Comparison of ENCODE assay signal across 22 cellular contexts in the genomic region with DNA sequence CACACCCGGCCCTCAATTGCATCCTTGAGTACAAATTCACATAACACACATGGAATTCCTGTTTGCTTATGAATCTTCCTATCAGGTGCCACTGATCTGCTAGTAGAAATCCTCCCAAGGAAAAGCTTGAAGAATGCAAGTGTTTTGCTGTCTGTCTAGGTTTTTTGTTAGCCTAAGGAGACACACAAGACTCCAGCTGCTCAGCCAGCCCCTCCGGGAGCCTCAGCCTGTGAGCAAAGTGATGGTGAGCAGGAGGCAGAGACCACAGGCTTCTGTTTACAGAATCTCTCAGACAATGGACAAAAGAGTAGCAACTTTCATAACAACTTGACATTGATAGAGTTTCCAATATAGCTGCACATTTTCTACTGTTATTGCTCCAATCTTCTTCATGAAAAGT. TPM values are rescaled to one million over a fixed set of nuclear protein-coding genes. Genes with fewer than 3 reads are reported as not detected.
DNase-seq lines count a peak whose midpoint lies in the region; ATAC-seq, FAIRE-seq and TF ChIP-seq lines count a peak whose summit lies in the region.
"Had no signal": no experiment of that assay in that cellular context is flagged by ENCODE, and none has a peak within 500 bp of the region (broad histone marks: within the 10 kb centered on the region; RNA-seq: fewer than 3 reads in every experiment).

No MANE protein-coding gene starts in this region.

- H3K36me3 Mint-ChIP-seq in natural killer cell = no peaks in the 10 kb centered on the region

- BruUV-seq in HepG2 (replicated peaks; lab: Mats Ljungman, UMichigan) = no TSS peak

- no peaks in the 10 kb centered on the region for H3K9me3 Mint-ChIP-seq in natural killer cell

- H3K9ac ChIP-seq in HepG2 (ENCODE audit: insufficient read depth, low read depth, low read length) = no peak overlapping the region

- peaks cover 11 to 12% of the 10 kb centered on the region in 2 donors for H3K27me3 Mint-ChIP-seq in natural killer cell (ENCODE audit: low read depth in 2 of 2)

- H3K36me3 ChIP-seq in HepG2 (replicated peaks in 1 of 2; ENCODE audit: control insufficient read depth in 1 of 2, insufficient read depth in 2 of 2, low read length in 2 of 2) (no peaks in the 10 kb centered on the region), right lobe of liver (no peaks in the 10 kb centered on the region)
- H3K36me3 ChIP-seq: MG63 had no signal

- no peak overlapping the region for H3K27ac Mint-ChIP-seq in natural killer cell

- H3K27ac ChIP-seq in HepG2 (ENCODE audit: extremely low read length, insufficient read depth, low read length) (no peak overlapping the region), right lobe of liver (no peak overlapping the region)
- H3K27ac ChIP-seq: RWPE1 had no signal

- in situ Hi-C loops in HepG2 (cut with HindIII; ENCODE audit: extremely low pct_ligation_motif_present, low pct_unique_long_range_greater_than_20kb) = no loop called here

- TF ChIP-seq POLR2A in HepG2 (IDR thresholded peaks at IDR 0.05; ENCODE audit: insufficient read depth in 1 of 2, low read depth in 2 of 2, low read length in 2 of 2) (no peak), right lobe of liver (IDR thresholded peaks at IDR 0.05) (no peak)

- no peaks in the 10 kb centered on the region for H3K4me1 Mint-ChIP-seq in natural killer cell

- no peak for TF ChIP-seq CTCF in HepG2 (CRISPR knock-in tag; IDR thresholded peaks at IDR 0.05)
- no peak for TF ChIP-seq CTCF in right lobe of liver (IDR thresholded peaks at IDR 0.05)
- no peak for TF ChIP-seq CTCF in natural killer cell (IDR thresholded peaks at IDR 0.05)

- ATAC-seq in HepG2 (peak; percentile 78), right lobe of liver (no peak), sciatic nerve (peak; percentile 64), natural killer cell (no peak), GM21528 (IDR thresholded peaks at IDR 0.05; ENCODE audit: low FRiP score, unreplicated experiment) (no peak)

- TF ChIP-seq EP300 in HepG2 (IDR thresholded peaks at IDR 0.05; ENCODE audit: low read depth in 2 of 2, low read length in 2 of 2) (0 out of 4 replicates have a peak, but pooled peaks of 1 of the 2 experiments have one; percentile 8), HepG2 (CRISPR knock-in tag; IDR thresholded peaks at IDR 0.05; ENCODE audit: borderline replicate concordance) (no peak)

- DNase-seq in HepG2 (ENCODE audit: low spot score) = no peak
- DNase-seq in right lobe of liver = no peak
- peak; percentile 25 for DNase-seq in LHCN-M2 (ENCODE audit: low read depth)
- DNase-seq in amniotic epithelial cell (ENCODE audit: low read depth) = peak; percentile 53
- DNase-seq in sciatic nerve (ENCODE audit: low spot score) = no peak
- no peak for DNase-seq in natural killer cell
- no peak for DNase-seq in NCI-H146 (lab: John Stamatoyannopoulos, UW)
- DNase-seq: DMS53, GDM1, Kasumi-1, MG63, NCI-H1417, NCI-H187 treated with DMSO at 0.1 percent for 48 hours, NCI-H2107, SHP77 treated with DMSO at 0.1 percent for 48 hours had no signal

- POLR2A ChIA-PET in HepG2 (lab: Yijun Ruan, JAX) = no interaction called here

- FAIRE-seq in HepG2 (lab: Jason Lieb, UNC) = no peak
- FAIRE-seq: D721Med, GM18507 had no signal

- peaks cover 33% of the 10 kb centered on the region for H3K4me1 ChIP-seq in HepG2 (ENCODE audit: insufficient read depth, low read length)
- H3K4me1 ChIP-seq in right lobe of liver = no peaks in the 10 kb centered on the region

- H4K20me1 ChIP-seq in HepG2 (ENCODE audit: insufficient read depth, low read length) = no peaks in the 10 kb centered on the region

- TF ChIP-seq RAD21 in HepG2 (CRISPR knock-in tag; IDR thresholded peaks at IDR 0.05) = no peak

- no peaks in the 10 kb centered on the region for H3K9me3 ChIP-seq in HepG2 (ENCODE audit: low read length)
- H3K9me3 ChIP-seq in right lobe of liver = no peaks in the 10 kb centered on the region
- H3K9me3 ChIP-seq: MG63 had no signal

- WGBS in HepG2 (ENCODE audit: low lambda C conversion rate) = 4% methylated on average over 2 of the region's 2 CpGs
- WGBS in right lobe of liver (ENCODE audit: insufficient coverage, low coverage, low lambda C conversion rate, missing lambda C conversion rate) = 92% methylated on average over 2 of the region's 2 CpGs

- no peaks in the 10 kb centered on the region; a peak in 1 of 5 replicates for H3K27me3 ChIP-seq in HepG2 (ENCODE audit: control insufficient read depth in 1 of 2, insufficient read depth in 2 of 2, low read length in 2 of 2)
- no peaks in the 10 kb centered on the region for H3K27me3 ChIP-seq in right lobe of liver
- H3K27me3 ChIP-seq: MG63 had no signal

- H3K4me2 ChIP-seq in HepG2 (ENCODE audit: low read depth, low read length) = peak overlapping the region; percentile 40; the same call in 1 of the 2 replicates

- H3K4me3 Mint-ChIP-seq in natural killer cell = no peak overlapping the region

- intact Hi-C loops in HepG2 (cut with micrococcal nuclease; ENCODE audit: unreplicated experiment) = no loop called here
- intact Hi-C loops in right lobe of liver (cut with DNase I) = no loop called here
- intact Hi-C loops in sciatic nerve (cut with DNase I) = no loop called here
- intact Hi-C loops in natural killer cell (cut with micrococcal nuclease) = no loop called here

- H3K79me2 ChIP-seq in HepG2 (ENCODE audit: insufficient read depth, low read length) = no peaks in the 10 kb centered on the region

- no peak overlapping the region for H2AFZ ChIP-seq in HepG2 (ENCODE audit: low read length)

- H3K4me3 ChIP-seq in HepG2 (replicated peaks in 1 of 3; ENCODE audit: insufficient read depth in 1 of 3, low read depth in 2 of 3, low read length in 3 of 3) = 0 out of 6 replicates have a peak overlapping the region, but pooled peaks of 1 of the 3 experiments have one; percentile 11
- no peak overlapping the region for H3K4me3 ChIP-seq in right lobe of liver
- H3K4me3 ChIP-seq: MG63 had no signal

- CTCF ChIA-PET in HepG2 (lab: Yijun Ruan, JAX; ENCODE audit: low intra/inter-chr PET ratio, low total read pairs) = no interaction called here

RNA-seq across cellular contexts. Expression of a gene that starts 18.4 kb away (rescaled TPM):
- total RNA-seq in HepG2 (2016; rRNA removed; fragmentation: Illumina TruSeq; extraction: Trizol) = 18.5 and 24.4 TPM in 2 replicates
- 6.7 and 7.1 TPM in 2 replicates for total RNA-seq in HepG2 (2016; cell fraction: cytosol; rRNA removed; fragmentation: Illumina TruSeq; extraction: Trizol; ENCODE audit: low read depth)
- total RNA-seq in HepG2 (2016; cell fraction: insoluble cytoplasmic fraction; rRNA removed; fragmentation: Illumina TruSeq; extraction: Trizol) = 17.8 and 22.1 TPM in 2 replicates
- 8.8 and 9.9 TPM in 2 replicates for total RNA-seq in HepG2 (2016; cell fraction: membrane; rRNA removed; fragmentation: Illumina TruSeq; extraction: Trizol)
- 36.9 and 39.8 TPM in 2 replicates for total RNA-seq in HepG2 (2016; cell fraction: nucleus; rRNA removed; fragmentation: Illumina TruSeq; extraction: Trizol)
- polyA plus RNA-seq in HepG2 (2011; rRNA removed) = 20.1 and 21.5 TPM in 2 replicates
- 13.2 and 17.7 TPM in 2 replicates for polyA plus RNA-seq in HepG2 (2011; cell fraction: cytosol; rRNA removed)
- polyA plus RNA-seq in HepG2 (2011; cell fraction: nucleus; rRNA removed) = 19.1 and 22.8 TPM in 2 replicates
- polyA plus RNA-seq in HepG2 (2012) = 14.6 and 15.5 TPM in 2 replicates
- polyA plus RNA-seq in HepG2 (2016; cell fraction: cytosol; fragmentation: Illumina TruSeq; extraction: Trizol; ENCODE audit: low read depth) = 1.4 and 1.8 TPM in 2 replicates
- 21.7 and 25.8 TPM in 2 replicates for polyA plus RNA-seq in HepG2 (2016; cell fraction: insoluble cytoplasmic fraction; fragmentation: Illumina TruSeq; extraction: Trizol; ENCODE audit: low read depth)
- 3.4 and 3.7 TPM in 2 replicates for polyA plus RNA-seq in HepG2 (2016; cell fraction: membrane; fragmentation: Illumina TruSeq; extraction: Trizol; ENCODE audit: low read depth)
- polyA plus RNA-seq in HepG2 (2016; cell fraction: nucleus; fragmentation: Illumina TruSeq; extraction: Trizol; ENCODE audit: insufficient read depth, low read depth) = 26.4 and 28.3 TPM in 2 replicates
- polyA minus RNA-seq in HepG2 (2011; rRNA and poly(A)+ RNA removed; ENCODE audit: low replicate concordance) = 19.6 and 43.9 TPM in 2 replicates
- 24.9 and 27.4 TPM in 2 replicates for polyA minus RNA-seq in HepG2 (2011; cell fraction: cytosol; rRNA and poly(A)+ RNA removed)
- 52.5 and 53.8 TPM in 2 replicates for polyA minus RNA-seq in HepG2 (2011; cell fraction: nucleus; rRNA and poly(A)+ RNA removed)
- 10 to 100 TPM; 11.7 to 23.0 (median 18.7) TPM for total RNA-seq in right lobe of liver
- total RNA-seq in LHCN-M2 (2014; rRNA removed) = 24.0 and 26.8 TPM in 2 replicates
- polyA plus RNA-seq in LHCN-M2 (2012) = 20.3 TPM
- total RNA-seq in sciatic nerve = 168 TPM
- 10 to 100 TPM; 19.6 to 29.0 (median 20.4) TPM for total RNA-seq in natural killer cell

RNA-seq across cellular contexts. Expression of a gene that starts 54.8 kb away (rescaled TPM):
- total RNA-seq in HepG2 (2016; rRNA removed; fragmentation: Illumina TruSeq; extraction: Trizol) (2,482 and 4,846 TPM in 2 replicates), right lobe of liver (1,000 to 10,000 TPM; 3,186 to 7,027 (median 4,523) TPM), LHCN-M2 (2014; rRNA removed) (not detected in 2 replicates), sciatic nerve (not detected), natural killer cell (not detected)
- 1,150 and 1,183 TPM in 2 replicates for total RNA-seq in HepG2 (2016; cell fraction: cytosol; rRNA removed; fragmentation: Illumina TruSeq; extraction: Trizol; ENCODE audit: low read depth)
- total RNA-seq in HepG2 (2016; cell fraction: insoluble cytoplasmic fraction; rRNA removed; fragmentation: Illumina TruSeq; extraction: Trizol) = 2,465 and 4,724 TPM in 2 replicates
- 1,158 and 1,221 TPM in 2 replicates for total RNA-seq in HepG2 (2016; cell fraction: membrane; rRNA removed; fragmentation: Illumina TruSeq; extraction: Trizol)
- 3,038 and 3,639 TPM in 2 replicates for total RNA-seq in HepG2 (2016; cell fraction: nucleus; rRNA removed; fragmentation: Illumina TruSeq; extraction: Trizol)
- 5,538 and 5,748 TPM in 2 replicates for polyA plus RNA-seq in HepG2 (2011; rRNA removed)
- 2,927 and 4,844 TPM in 2 replicates for polyA plus RNA-seq in HepG2 (2011; cell fraction: cytosol; rRNA removed)
- 1,326 and 1,783 TPM in 2 replicates for polyA plus RNA-seq in HepG2 (2011; cell fraction: nucleus; rRNA removed)
- polyA plus RNA-seq in HepG2 (2012) = 3,089 and 3,460 TPM in 2 replicates
- polyA plus RNA-seq in HepG2 (2016; cell fraction: cytosol; fragmentation: Illumina TruSeq; extraction: Trizol; ENCODE audit: low read depth) = 1,295 and 1,314 TPM in 2 replicates
- 2,481 and 2,611 TPM in 2 replicates for polyA plus RNA-seq in HepG2 (2016; cell fraction: insoluble cytoplasmic fraction; fragmentation: Illumina TruSeq; extraction: Trizol; ENCODE audit: low read depth)
- polyA plus RNA-seq in HepG2 (2016; cell fraction: membrane; fragmentation: Illumina TruSeq; extraction: Trizol; ENCODE audit: low read depth) = 1,085 and 1,169 TPM in 2 replicates
- polyA plus RNA-seq in HepG2 (2016; cell fraction: nucleus; fragmentation: Illumina TruSeq; extraction: Trizol; ENCODE audit: insufficient read depth, low read depth) = 4,801 and 5,262 TPM in 2 replicates
- polyA minus RNA-seq in HepG2 (2011; rRNA and poly(A)+ RNA removed; ENCODE audit: low replicate concordance) = 0.80 and 1,354 TPM in 2 replicates
- 959 and 1,296 TPM in 2 replicates for polyA minus RNA-seq in HepG2 (2011; cell fraction: cytosol; rRNA and poly(A)+ RNA removed)
- 534 and 903 TPM in 2 replicates for polyA minus RNA-seq in HepG2 (2011; cell fraction: nucleus; rRNA and poly(A)+ RNA removed)
- polyA plus RNA-seq in LHCN-M2 (2012) = not detected
- total RNA-seq: H4, NCI-H460 had no signal
- polyA plus RNA-seq: BJ had no signal

Comparison
In these comparisons a context has a peak if more than half of its experiments do, and no peak if none do; other contexts are left out.
1. ATAC-seq: peak in HepG2 (single experiment) and sciatic nerve (single experiment); none in right lobe of liver (0 of 4), natural killer cell (0 of 3) and GM21528 (single experiment).
2. DNase-seq: peak in LHCN-M2 (single experiment) and amniotic epithelial cell (single experiment); none in HepG2 (single experiment), right lobe of liver (0 of 3), sciatic nerve (single experiment), natural killer cell (single experiment) and NCI-H146 (single experiment).
3. RNA of a gene that starts 54.8 kb away (total RNA-seq): 1,150 to 4,846 TPM in HepG2 and 3,186 to 7,027 TPM in right lobe of liver; not detected in LHCN-M2, not detected in sciatic nerve (single experiment) and not detected in natural killer cell; every median in the first group is over 1,000 times any median in the second.